8 cellular contexts compared by ENCODE assay signal in genomic region chr16:86554917-86555762, GRCh38. TPM values are rescaled to one million over a fixed set of nuclear protein-coding genes. Genes with fewer than 3 reads are reported as not detected.
DNase-seq lines count a peak whose midpoint lies in the region; ATAC-seq and TF ChIP-seq lines count a peak whose summit lies in the region.

A gene with protein sequence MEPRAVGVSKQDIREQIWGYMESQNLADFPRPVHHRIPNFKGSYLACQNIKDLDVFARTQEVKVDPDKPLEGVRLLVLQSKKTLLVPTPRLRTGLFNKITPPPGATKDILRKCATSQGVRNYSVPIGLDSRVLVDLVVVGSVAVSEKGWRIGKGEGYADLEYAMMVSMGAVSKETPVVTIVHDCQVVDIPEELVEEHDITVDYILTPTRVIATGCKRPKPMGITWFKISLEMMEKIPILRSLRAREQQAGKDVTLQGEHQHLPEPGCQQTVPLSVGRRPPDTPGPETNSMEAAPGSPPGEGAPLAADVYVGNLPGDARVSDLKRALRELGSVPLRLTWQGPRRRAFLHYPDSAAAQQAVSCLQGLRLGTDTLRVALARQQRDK (minus strand): TSS chr16:86555235. CDS start chr16:86555184, 51 bp downstream.

- H3K27me3 Mint-ChIP-seq in CD8-positive, alpha-beta T cell (ENCODE audit: low read depth), result peaks cover 9% of the 10 kb centered on the region

- intact Hi-C loops in CD8-positive, alpha-beta T cell (cut with DNase I, micrococcal nuclease), result loop anchor here (1.0 to 5.0 kb wide), 3 partner anchors 8 to 1212 kb away; partner anchors contain the start of gene ZCCHC14 (in 1 of the 2)

- H3K4me3 Mint-ChIP-seq in CD8-positive, alpha-beta T cell, result peak within 1 kb of the TSS; percentile 93

- H3K36me3 ChIP-seq in CD8-positive, alpha-beta T cell (ENCODE audit: insufficient read depth, low read length), result no peaks in the 10 kb centered on the region
- no peaks in the 10 kb centered on the region for H3K36me3 ChIP-seq in effector memory CD4-positive, alpha-beta T cell (ENCODE audit: control insufficient read depth, insufficient read depth, low read length)

- POLR2A ChIA-PET in CD8-positive, alpha-beta T cell (lab: Charles Lee), result no interaction called here

- CTCF ChIA-PET in CD8-positive, alpha-beta T cell (lab: Charles Lee), result interaction anchor here (0.7 kb wide), 1 partner anchor 9 kb away, joined by 3 read pairs; no protein-coding TSS in a partner anchor

- peaks cover 16% of the 10 kb centered on the region for H3K4me1 ChIP-seq in CD8-positive, alpha-beta T cell (ENCODE audit: insufficient read depth, low read length)
- peaks cover 6% of the 10 kb centered on the region for H3K4me1 ChIP-seq in effector memory CD4-positive, alpha-beta T cell (ENCODE audit: control insufficient read depth, insufficient read depth, low read length, poor library complexity, severe bottlenecking)

- no peak for TF ChIP-seq CTCF in CD8-positive, alpha-beta T cell (IDR thresholded peaks at IDR 0.05)

- peak; percentile 92 to 99 (median 96) for DNase-seq in CD8-positive, alpha-beta T cell
- DNase-seq in HPDE6-E6E7 (ENCODE audit: extremely low spot score) (peak; percentile 99), NK-92 (lab: John Stamatoyannopoulos, UW; ENCODE audit: unreplicated experiment) (peak; percentile 55), medulla oblongata (ENCODE audit: extremely low spot score) (peak; percentile 92)
- peak; percentile 100 for DNase-seq in activated CD8-positive, alpha-beta memory T cell treated with anti-CD3 and anti-CD28 coated beads for 24 hours
- DNase-seq in effector memory CD4-positive, alpha-beta T cell, result peak; percentile 89 to 93 (median 92)
- peak; percentile 89 to 92 (median 90) for DNase-seq in stimulated activated CD4-positive, alpha-beta T cell treated with anti-CD3 and anti-CD28 coated beads, TNF-alpha, amount 100 ng/mL, for 48 hours (ENCODE audit: low read depth in 3 of 3)

- H3K4me1 Mint-ChIP-seq in CD8-positive, alpha-beta T cell (ENCODE audit: low read depth), result peaks cover 27% of the 10 kb centered on the region

- peaks cover 24% of the 10 kb centered on the region for H3K36me3 Mint-ChIP-seq in CD8-positive, alpha-beta T cell

- peak within 1 kb of the TSS; percentile 96 for H3K27ac Mint-ChIP-seq in CD8-positive, alpha-beta T cell

- no peaks in the 10 kb centered on the region for H3K9me3 Mint-ChIP-seq in CD8-positive, alpha-beta T cell

- no peaks in the 10 kb centered on the region for H3K27me3 ChIP-seq in CD8-positive, alpha-beta T cell (ENCODE audit: insufficient read depth, low read length)
- peaks cover 6% of the 10 kb centered on the region for H3K27me3 ChIP-seq in effector memory CD4-positive, alpha-beta T cell (replicated peaks; ENCODE audit: control insufficient read depth, insufficient read depth, low read length, poor library complexity, severe bottlenecking)

- peak within 1 kb of the TSS; percentile 87 for H3K4me3 ChIP-seq in CD8-positive, alpha-beta T cell (ENCODE audit: low read depth, low read length)
- peak within 1 kb of the TSS; percentile 89 for H3K4me3 ChIP-seq in effector memory CD4-positive, alpha-beta T cell (ENCODE audit: insufficient read depth, low read depth, low read length, poor library complexity, severe bottlenecking)

- H3K9me3 ChIP-seq in CD8-positive, alpha-beta T cell (ENCODE audit: low read length), result no peaks in the 10 kb centered on the region
- H3K9me3 ChIP-seq in effector memory CD4-positive, alpha-beta T cell (ENCODE audit: control insufficient read depth, low read length), result no peaks in the 10 kb centered on the region

- peak within 1 kb of the TSS; percentile 93 for H3K27ac ChIP-seq in CD8-positive, alpha-beta T cell (ENCODE audit: low read depth, low read length)
- H3K27ac ChIP-seq in effector memory CD4-positive, alpha-beta T cell (ENCODE audit: insufficient read depth, low read length, poor library complexity, severe bottlenecking), result peak within 1 kb of the TSS; percentile 84

- ATAC-seq in CD8-positive, alpha-beta T cell, result peak; percentile 94
- ATAC-seq in GM19467 (IDR thresholded peaks at IDR 0.05; ENCODE audit: unreplicated experiment), result peak; percentile 84

RNA-seq across cellular contexts. Expression of the gene that starts here (rescaled TPM):
- 1 to 10 TPM; 6.2 to 7.8 TPM for total RNA-seq in CD8-positive, alpha-beta T cell

Comparison
In these comparisons a context has a peak if more than half of its experiments do, and no peak if none do; other contexts are left out.
1. Peak in every context shown above with its lines: DNase-seq, ATAC-seq, H3K4me3 ChIP-seq and H3K27ac ChIP-seq.